Comparison of ENCODE assay signal across 8 cellular contexts in the genomic region with DNA sequence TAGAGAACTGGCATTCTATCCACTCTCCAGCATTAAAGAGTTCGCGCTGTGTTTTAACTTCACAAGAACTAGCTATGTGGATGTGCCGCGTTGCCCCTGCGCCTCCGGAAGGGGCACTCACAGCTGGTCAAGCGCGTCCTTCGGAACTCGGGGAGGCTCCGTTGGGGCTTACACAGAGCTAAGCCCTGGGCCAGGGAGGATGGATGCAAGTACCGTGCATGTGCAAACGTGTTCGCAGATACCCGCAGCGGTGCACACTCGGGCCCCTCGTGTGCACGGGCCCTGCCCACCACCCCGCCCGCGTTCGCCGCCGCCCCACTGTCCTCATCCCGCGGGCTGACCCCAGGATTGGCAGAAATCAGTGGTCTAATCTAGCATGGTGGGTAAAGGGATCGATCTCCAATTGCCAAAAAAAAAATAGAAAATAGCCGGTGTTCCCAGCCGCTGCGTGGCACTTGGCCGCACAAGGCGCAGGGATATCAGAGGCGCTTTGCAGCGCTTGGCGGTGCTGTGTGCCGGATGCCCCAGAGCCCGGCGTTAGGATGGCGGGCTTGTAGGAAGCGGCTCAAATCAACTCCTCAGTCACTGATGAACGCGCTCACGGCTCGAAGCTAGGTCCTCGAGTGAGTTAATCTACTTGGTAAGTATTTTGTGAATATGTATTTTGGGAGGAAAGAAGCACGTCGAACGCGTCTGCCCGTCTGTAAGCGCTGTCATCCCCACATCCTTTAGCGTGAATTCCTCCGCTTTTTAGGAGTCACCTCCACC. TPM values are rescaled to one million over a fixed set of nuclear protein-coding genes. Genes with fewer than 3 reads are reported as not detected.
DNase-seq lines count a peak whose midpoint lies in the region; ATAC-seq and TF ChIP-seq lines count a peak whose summit lies in the region.

No MANE protein-coding gene starts in this region.

- H3K27ac ChIP-seq in IMR-90 (ENCODE audit: insufficient read depth, low read length) (no peak overlapping the region), testis (no peak overlapping the region)

- dilution Hi-C loops in IMR-90 (cut with HindIII; ENCODE audit: low sequenced_read_pairs, unreplicated experiment): no loop called here

- peak overlapping the region; percentile 58 for H3K4me3 ChIP-seq in BJ (ENCODE audit: low read depth, low read length)
- H3K4me3 ChIP-seq in IMR-90 (ENCODE audit: insufficient read depth, low read depth, low read length): peak overlapping the region; percentile 50
- peak overlapping the region; percentile 54 to 55 for H3K4me3 ChIP-seq in cardiac fibroblast (replicated peaks in 1 of 2; ENCODE audit: low read depth in 2 of 2, low read length in 2 of 2)
- peak overlapping the region; percentile 31 to 49 for H3K4me3 ChIP-seq in testis

- H3K4me1 Mint-ChIP-seq in T-cell: peaks cover 11 to 21% (median 19%) of the 10 kb centered on the region in 3 donors

- H2AK5ac ChIP-seq in IMR-90 (ENCODE audit: low read depth, low read length): no peak overlapping the region

- peaks cover 63 to 64% of the 10 kb centered on the region in 2 donors for H3K27me3 Mint-ChIP-seq in T-cell

- TF ChIP-seq RAD21 in IMR-90 (IDR thresholded peaks at IDR 0.05; ENCODE audit: low read length): no peak

- CTCF ChIA-PET in BJ (lab: Yijun Ruan, JAX): interaction anchor here (1.0 to 1.9 kb wide), 6 partner anchors 15 to 1810 kb away, joined by 3 to 5 read pairs (median 4); no protein-coding TSS in a partner anchor
- CTCF ChIA-PET in IMR-90 (lab: Yijun Ruan, JAX): interaction anchor here (0.6 kb wide), 1 partner anchor 1138 kb away, joined by 5 read pairs; no protein-coding TSS in a partner anchor
- CTCF ChIA-PET in T-cell (lab: Charles Lee): no interaction called here

- H4K8ac ChIP-seq in IMR-90 (ENCODE audit: low read depth in 2 of 2, low read length in 2 of 2): no peak overlapping the region

- no peaks in the 10 kb centered on the region for H3K9me3 ChIP-seq in IMR-90 (ENCODE audit: control insufficient read depth, insufficient read depth, low read length)
- H3K9me3 ChIP-seq in testis: no peaks in the 10 kb centered on the region

- no peak overlapping the region for H3K18ac ChIP-seq in IMR-90 (ENCODE audit: low read depth, low read length)

- POLR2A ChIA-PET in BJ (lab: Charles Lee) (no interaction called here), IMR-90 (lab: Charles Lee; ENCODE audit: unreplicated experiment) (no interaction called here), T-cell (lab: Charles Lee) (no interaction called here)

- H2AK9ac ChIP-seq in IMR-90 (replicated peaks; ENCODE audit: low read depth, low read length, poor library complexity): no peak overlapping the region

- 0 out of 2 replicates have a peak overlapping the region, but pooled peaks have one; percentile 41 for H3K23ac ChIP-seq in IMR-90 (ENCODE audit: low read depth, low read length)

- H3K4me1 ChIP-seq in IMR-90 (ENCODE audit: control insufficient read depth, insufficient read depth, low read length) (peaks cover 2% of the 10 kb centered on the region; the same call in 1 of the 2 replicates), testis (peaks cover 6% of the 10 kb centered on the region)

- no peak overlapping the region for H3K27ac Mint-ChIP-seq in T-cell

- H3K9me1 ChIP-seq in IMR-90 (ENCODE audit: insufficient read depth, low read length): no peaks in the 10 kb centered on the region

- H3K36me3 ChIP-seq in BJ (ENCODE audit: control insufficient read depth, insufficient read depth, low read length): no peaks in the 10 kb centered on the region
- H3K36me3 ChIP-seq in IMR-90 (ENCODE audit: control insufficient read depth, insufficient read depth, low read length): no peaks in the 10 kb centered on the region
- H3K36me3 ChIP-seq in testis (ENCODE audit: low read depth, missing control alignments): no peaks in the 10 kb centered on the region

- H4K5ac ChIP-seq in IMR-90 (ENCODE audit: low read depth, low read length): no peak overlapping the region

- no peaks in the 10 kb centered on the region for H4K20me1 ChIP-seq in IMR-90 (ENCODE audit: insufficient read depth, low read length)

- no peak overlapping the region for H2BK20ac ChIP-seq in IMR-90 (ENCODE audit: low read depth, low read length)

- no peak overlapping the region for H3K14ac ChIP-seq in IMR-90 (replicated peaks; ENCODE audit: low read depth, low read length)

- H3K9ac ChIP-seq in IMR-90 (ENCODE audit: low read depth, low read length): no peak overlapping the region

- TF ChIP-seq POLR2A in IMR-90 (IDR thresholded peaks at IDR 0.05; ENCODE audit: low read depth, low read length): no peak
- no peak for TF ChIP-seq POLR2A in testis (IDR thresholded peaks at IDR 0.05)

- no peak overlapping the region for H3K56ac ChIP-seq in IMR-90 (ENCODE audit: extremely low read depth, insufficient read depth, low read length)

- H2BK5ac ChIP-seq in IMR-90 (ENCODE audit: low read depth, low read length, poor library complexity, severe bottlenecking): no peak overlapping the region

- no peak overlapping the region for H2BK120ac ChIP-seq in IMR-90 (ENCODE audit: low read depth, low read length)

- peak overlapping the region in 1 of 3 donors; percentile 77 for H3K4me3 Mint-ChIP-seq in T-cell

- H2AFZ ChIP-seq in IMR-90 (replicated peaks; ENCODE audit: low read length, poor library complexity): peak overlapping the region; percentile 78

- no peak overlapping the region for H3K4ac ChIP-seq in IMR-90 (ENCODE audit: low read depth, low read length)

- H4K91ac ChIP-seq in IMR-90 (ENCODE audit: insufficient read depth, low read depth, low read length): no peak overlapping the region

- TF ChIP-seq CTCF in BJ (IDR thresholded peaks at IDR 0.05; ENCODE audit: insufficient read depth, low read depth, low read length) (peak; percentile 34; the same call in 1 of the 2 replicates), IMR-90 (conservative IDR thresholded peaks at IDR 0.05; ENCODE audit: low read depth, low read length) (no peak), cardiac fibroblast (IDR thresholded peaks at IDR 0.05; ENCODE audit: low read depth, low read length) (no peak), testis (IDR thresholded peaks at IDR 0.05) (no peak)

- in situ Hi-C loops in IMR-90 (cut with MboI; ENCODE audit: low sequenced_read_pairs): no loop called here

- H3K4me2 ChIP-seq in IMR-90 (ENCODE audit: low read depth, low read length): peak overlapping the region; percentile 94

- intact Hi-C loops in IMR-90 (cut with micrococcal nuclease): loop anchor here (2.0 to 10.0 kb wide), 3 partner anchors 337 to 1757 kb away; no protein-coding TSS in a partner anchor
- intact Hi-C loops in testis (cut with DNase I; ENCODE audit: low total_unique reads): no loop called here

- DNase-seq in BJ (ENCODE audit: low read depth) (no peak), IMR-90 (peak; percentile 21), cardiac fibroblast (ENCODE audit: low read depth in 2 of 2) (peak; percentile 44 to 64), left kidney (ENCODE audit: low read depth, low spot score) (peak; percentile 75), testis (peak; percentile 48), T-cell (no peak)

- peaks cover 3% of the 10 kb centered on the region for H3K27me3 ChIP-seq in BJ (ENCODE audit: control insufficient read depth, insufficient read depth, low read length)
- H3K27me3 ChIP-seq in IMR-90 (ENCODE audit: control insufficient read depth, insufficient read depth, low read length): peaks cover 45% of the 10 kb centered on the region
- H3K27me3 ChIP-seq in testis: no peaks in the 10 kb centered on the region

- no peak overlapping the region for H2BK15ac ChIP-seq in IMR-90 (ENCODE audit: low read depth, low read length)

- ATAC-seq in IMR-90 (ENCODE audit: low read depth) (no peak), T-cell (replicated peaks in 1 of 4) (no peak), HG03520 (IDR thresholded peaks at IDR 0.05; ENCODE audit: unreplicated experiment) (no peak), HG02870 (IDR thresholded peaks at IDR 0.05; ENCODE audit: unreplicated experiment) (no peak)

- H3K36me3 Mint-ChIP-seq in T-cell: no peaks in the 10 kb centered on the region

- peaks cover 0 to 4% (median 0%) of the 10 kb centered on the region in 3 donors for H3K9me3 Mint-ChIP-seq in T-cell

- H3K79me1 ChIP-seq in IMR-90 (ENCODE audit: low read depth in 1 of 2, low read length in 2 of 2): no peaks in the 10 kb centered on the region

- no TSS peak for BruUV-seq in IMR-90 (replicated peaks; lab: Mats Ljungman, UMichigan)

- 1% methylated on average over 24 of the region's 54 CpGs; no CpG with 5 or more reads in 1 of the 2 experiments for WGBS in IMR-90 (ENCODE audit: extremely low coverage in 2 of 2, insufficient read length in 1 of 2), 2 experiments
- 1 to 2% methylated on average over 40 to 54 of the region's 54 CpGs for WGBS in testis, 2 donors

TF ChIP-seq in IMR-90, 13 proteins besides CTCF, POLR2A, EP300 and RAD21 (continues in another document):
- no peak for TF ChIP-seq NFE2L2 (IDR thresholded peaks at IDR 0.05; ENCODE audit: low read depth, low read length)
- TF ChIP-seq, protein P1, sequence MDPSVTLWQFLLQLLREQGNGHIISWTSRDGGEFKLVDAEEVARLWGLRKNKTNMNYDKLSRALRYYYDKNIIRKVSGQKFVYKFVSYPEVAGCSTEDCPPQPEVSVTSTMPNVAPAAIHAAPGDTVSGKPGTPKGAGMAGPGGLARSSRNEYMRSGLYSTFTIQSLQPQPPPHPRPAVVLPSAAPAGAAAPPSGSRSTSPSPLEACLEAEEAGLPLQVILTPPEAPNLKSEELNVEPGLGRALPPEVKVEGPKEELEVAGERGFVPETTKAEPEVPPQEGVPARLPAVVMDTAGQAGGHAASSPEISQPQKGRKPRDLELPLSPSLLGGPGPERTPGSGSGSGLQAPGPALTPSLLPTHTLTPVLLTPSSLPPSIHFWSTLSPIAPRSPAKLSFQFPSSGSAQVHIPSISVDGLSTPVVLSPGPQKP (IDR thresholded peaks at IDR 0.05; ENCODE audit: borderline replicate concordance, low read depth, low read length): no peak
- TF ChIP-seq MAFK (IDR thresholded peaks at IDR 0.05; ENCODE audit: low read depth, low read length): no peak
- no peak for TF ChIP-seq RFX5 (IDR thresholded peaks at IDR 0.05; ENCODE audit: low read depth, low read length)
- no peak for TF ChIP-seq CEBPB (IDR thresholded peaks at IDR 0.05; ENCODE audit: low read depth, low read length)
- no peak for TF ChIP-seq FOS (IDR thresholded peaks at IDR 0.05; ENCODE audit: low read depth, low read length)
- TF ChIP-seq MXI1 (IDR thresholded peaks at IDR 0.05; ENCODE audit: borderline replicate concordance, low read depth, low read length): no peak

RNA-seq across cellular contexts. Expression of a gene that starts 1.0 kb away (rescaled TPM):
- polyA plus RNA-seq in BJ (2011; rRNA removed): 21.8 and 31.1 TPM in 2 replicates
- polyA minus RNA-seq in BJ (2011; rRNA and poly(A)+ RNA removed): 34.9 and 39.5 TPM in 2 replicates
- total RNA-seq in IMR-90 (2012; rRNA removed): 0.90 and 1.4 TPM in 2 replicates
- polyA plus RNA-seq in IMR-90 (2012; rRNA removed): 2.0 and 2.5 TPM in 2 replicates
- 1.6 and 1.7 TPM in 2 replicates for polyA plus RNA-seq in IMR-90 (2012; cell fraction: cytosol; rRNA removed)
- polyA plus RNA-seq in IMR-90 (2012; cell fraction: nucleus; rRNA removed; ENCODE audit: low replicate concordance): 1.1 and 1.6 TPM in 2 replicates
- total RNA-seq in testis: 1 to 10 TPM; 3.3 to 7.2 TPM
- 5.2 TPM for polyA plus RNA-seq in testis (ENCODE audit: insufficient read depth, low read depth, low replicate concordance)
- not detected for total RNA-seq in T-cell

Comparison
In these comparisons a context has a peak if more than half of its experiments do, and no peak if none do; other contexts are left out.
1. DNase-seq: peak in IMR-90 (single experiment), cardiac fibroblast (2 of 2), left kidney (single experiment) and testis (single experiment); none in BJ (single experiment) and T-cell (0 of 34).
2. CTCF ChIA-PET loops: an anchor here in BJ (1.0 to 1.9 kb wide) and IMR-90 (0.6 kb wide); none called in T-cell.
3. Peak in every context shown above with its lines, with median percentiles within 50 percentile points of each other: H3K4me3 ChIP-seq.